In genomic region chr6:38681850-38682249, GRCh38 we compare ENCODE assay signal across 1 cellular context.
TF ChIP-seq lines count a peak whose summit lies in the region.

No MANE protein-coding gene starts in this region.

TF ChIP-seq in K562, 482 proteins besides CTCF, POLR2A, EP300 and RAD21:
- no peak for TF ChIP-seq SPI1 (IDR thresholded peaks at IDR 0.05; ENCODE audit: borderline replicate concordance, low read depth, low read length)
- no peak for TF ChIP-seq ZFX (CRISPR knock-in tag; IDR thresholded peaks at IDR 0.05)
- peak; percentile 83; the same call in 1 of the 2 replicates for TF ChIP-seq CCAR2 (IDR thresholded peaks at IDR 0.05; ENCODE audit: low read depth, low read length)
- TF ChIP-seq TCF3 (CRISPR knock-in tag; IDR thresholded peaks at IDR 0.05): no peak
